Comparison of ENCODE assay signal across 2 cellular contexts in genomic region chr15:97944724-97945123, GRCh38.
TF ChIP-seq lines count a peak whose summit lies in the region.

No MANE protein-coding gene starts in this region.

TF ChIP-seq in GM23338, 12 proteins besides CTCF, POLR2A, EP300 and RAD21 (continued from another document):
- TF ChIP-seq REST (IDR thresholded peaks at IDR 0.05; ENCODE audit: unreplicated experiment): no peak
- no peak for TF ChIP-seq NANOG (IDR thresholded peaks at IDR 0.05; ENCODE audit: borderline replicate concordance)

TF ChIP-seq in H1, 55 proteins besides CTCF, POLR2A, EP300 and RAD21 (continued from another document):
- TF ChIP-seq CHD7 (IDR thresholded peaks at IDR 0.05; ENCODE audit: insufficient replicate concordance, low read length) (no peak), CHD2 (IDR thresholded peaks at IDR 0.05; ENCODE audit: low read length) (no peak), GTF2F1 (IDR thresholded peaks at IDR 0.05; ENCODE audit: borderline replicate concordance, low read depth, low read length) (no peak), CEBPB (IDR thresholded peaks at IDR 0.05; ENCODE audit: low read depth, low read length) (no peak), CBX8 (IDR thresholded peaks at IDR 0.05; ENCODE audit: borderline replicate concordance, low read depth, low read length) (no peak), HDAC2 (IDR thresholded peaks at IDR 0.05; ENCODE audit: borderline replicate concordance in 1 of 2, low read depth in 2 of 2, low read length in 2 of 2) (no peak), POLR2AphosphoS5 (IDR thresholded peaks at IDR 0.05; ENCODE audit: low read depth, low read length) (no peak), TEAD4 (IDR thresholded peaks at IDR 0.05; ENCODE audit: low read depth, low read length) (no peak), CHD1 (IDR thresholded peaks at IDR 0.05; ENCODE audit: low read depth, low read length) (no peak), EGR1 (IDR thresholded peaks at IDR 0.05; ENCODE audit: borderline replicate concordance, low read depth, low read length) (no peak), TAF7 (optimal IDR thresholded peaks at IDR 0.05; ENCODE audit: borderline replicate concordance, low read depth, low read length) (no peak), PHF8 (conservative IDR thresholded peaks at IDR 0.05; ENCODE audit: low read depth, low read length) (no peak), SP1 (IDR thresholded peaks at IDR 0.05; ENCODE audit: low read depth, low read length) (no peak), YY1 (IDR thresholded peaks at IDR 0.05; ENCODE audit: low read depth, low read length) (no peak), NANOG (IDR thresholded peaks at IDR 0.05; ENCODE audit: insufficient read depth, low read depth, low read length, poor library complexity, severe bottlenecking) (no peak), TBP (IDR thresholded peaks at IDR 0.05; ENCODE audit: low read depth, low read length) (no peak), MAFK (IDR thresholded peaks at IDR 0.05; ENCODE audit: low read depth, low read length) (no peak)
